In genomic region chr3:129413687-129414506, GRCh38 we compare ENCODE assay signal across 8 cellular contexts. TPM values are rescaled to one million over a fixed set of nuclear protein-coding genes. Genes with fewer than 3 reads are reported as not detected.
DNase-seq lines count a peak whose midpoint lies in the region; ATAC-seq and TF ChIP-seq lines count a peak whose summit lies in the region.
"Had no signal": no experiment of that assay in that cellular context is flagged by ENCODE, and none has a peak within 500 bp of the region (broad histone marks: within the 10 kb centered on the region; RNA-seq: fewer than 3 reads in every experiment).

No MANE protein-coding gene starts in this region.

- peak overlapping the region; percentile 26 for H3K4me2 ChIP-seq in parathyroid adenoma (ENCODE audit: low read length)

- H2AFZ ChIP-seq in parathyroid adenoma = peak overlapping the region; percentile 63

- no peaks in the 10 kb centered on the region for H3K36me3 ChIP-seq in parathyroid adenoma (ENCODE audit: control insufficient read depth, insufficient read depth, low read length)
- H3K36me3 ChIP-seq: neutrophil had no signal

- peaks cover 6% of the 10 kb centered on the region for H3K27me3 Mint-ChIP-seq in osteocyte (ENCODE audit: unreplicated experiment)

- no peak overlapping the region for H3K4me3 Mint-ChIP-seq in osteocyte (ENCODE audit: unreplicated experiment)

- peak overlapping the region; percentile 52 for H3K27ac ChIP-seq in parathyroid adenoma
- H3K27ac ChIP-seq: neutrophil had no signal

- ATAC-seq in HG03196 (IDR thresholded peaks at IDR 0.05; ENCODE audit: unreplicated experiment) = peak; percentile 80

- peaks cover 4% of the 10 kb centered on the region for H3K4me1 Mint-ChIP-seq in osteocyte (ENCODE audit: unreplicated experiment)

- H3K27ac Mint-ChIP-seq in osteocyte (ENCODE audit: unreplicated experiment) = no peak overlapping the region

- H3K4me1 ChIP-seq in parathyroid adenoma = peaks cover 13% of the 10 kb centered on the region

- no peaks in the 10 kb centered on the region for H3K9me3 ChIP-seq in parathyroid adenoma (ENCODE audit: control insufficient read depth, low read length)
- H3K9me3 ChIP-seq: neutrophil had no signal

- no peaks in the 10 kb centered on the region for H3K79me2 ChIP-seq in parathyroid adenoma

- H3K4me3 ChIP-seq in cardiac fibroblast (replicated peaks in 1 of 2; ENCODE audit: low read depth in 2 of 2, low read length in 2 of 2) (no peak overlapping the region), parathyroid adenoma (ENCODE audit: low read depth, low read length) (no peak overlapping the region)

- H3K36me3 Mint-ChIP-seq in osteocyte (ENCODE audit: unreplicated experiment) = no peaks in the 10 kb centered on the region

- H3K9me3 Mint-ChIP-seq in osteocyte (ENCODE audit: unreplicated experiment) = no peaks in the 10 kb centered on the region

- TF ChIP-seq CTCF in cardiac fibroblast (IDR thresholded peaks at IDR 0.05; ENCODE audit: low read depth, low read length) (no peak), parathyroid adenoma (IDR thresholded peaks at IDR 0.05) (no peak), osteocyte (IDR thresholded peaks at IDR 0.05) (no peak)

- no peak overlapping the region for H3K9ac ChIP-seq in parathyroid adenoma

- DNase-seq in GM19238 (ENCODE audit: insufficient read length, low spot score) (peak; percentile 30), cardiac fibroblast (ENCODE audit: low read depth in 2 of 2) (peak; percentile 95 to 96), NCI-H2227 treated with DMSO at 0.1 percent for 48 hours (lab: John Stamatoyannopoulos, UW) (no peak), osteocyte (ENCODE audit: extremely low spot score, unreplicated experiment) (no peak), middle frontal gyrus (ENCODE audit: extremely low spot score, low spot score) (no peak)

- H3K27me3 ChIP-seq in parathyroid adenoma (ENCODE audit: control insufficient read depth, insufficient read depth, low read length) = no peaks in the 10 kb centered on the region
- H3K27me3 ChIP-seq: neutrophil had no signal

RNA-seq across cellular contexts. Expression of gene EFCAB12, which starts 14.5 kb away (rescaled TPM):
- 0.08 and 0.30 TPM in 2 replicates for total RNA-seq in osteocyte

RNA-seq across cellular contexts. Expression of gene MBD4, which starts 25.9 kb away (rescaled TPM):
- 23.1 and 24.2 TPM in 2 replicates for total RNA-seq in osteocyte

RNA-seq across cellular contexts. Expression of gene IFT122, which starts 26.1 kb away (rescaled TPM):
- total RNA-seq in osteocyte = 23.2 and 25.9 TPM in 2 replicates

Comparison
In these comparisons a context has a peak if more than half of its experiments do, and no peak if none do; other contexts are left out.
1. DNase-seq: peak in GM19238 (single experiment) and cardiac fibroblast (2 of 2); none in NCI-H2227 treated with DMSO at 0.1 percent for 48 hours (single experiment), osteocyte (single experiment) and middle frontal gyrus (single experiment).